ENCODE assay signal across 25 cellular contexts in genomic region chr10:10591682-10592412, GRCh38.
DNase-seq lines count a peak whose midpoint lies in the region; TF ChIP-seq lines count a peak whose summit lies in the region.
"Had no signal": no experiment of that assay in that cellular context is flagged by ENCODE, and none has a peak within 500 bp of the region (broad histone marks: within the 10 kb centered on the region; RNA-seq: fewer than 3 reads in every experiment).

No MANE protein-coding gene starts in this region.

- DNase-seq in NCI-H146 (lab: John Stamatoyannopoulos, UW) = peak; percentile 7
- DNase-seq in NCI-H146 treated with DMSO at 0.1 percent for 48 hours (lab: John Stamatoyannopoulos, UW; ENCODE audit: unreplicated experiment) = no peak
- no peak for DNase-seq in endodermal cell
- no peak for DNase-seq in mesenchymal stem cell
- DNase-seq in type B pancreatic cell (ENCODE audit: extremely low spot score, unreplicated experiment) = no peak
- no peak for DNase-seq in head of caudate nucleus
- no peak for DNase-seq in ascending aorta (ENCODE audit: low spot score in 2 of 2)
- DNase-seq in activated CD8-positive, alpha-beta memory T cell treated with anti-CD3 and anti-CD28 coated beads, Interleukin-2, amount 50 U/mL, for 4 hours = no peak
- DNase-seq: activated B cell treated with CpG ODN at 0.5 μM for 24 hours; activated CD8-positive, alpha-beta T cell treated with anti-CD3 and anti-CD28 coated beads for 36 hours; activated naive CD4-positive, alpha-beta T cell treated with anti-CD3 and anti-CD28 coated beads, Interleukin-2, amount 50 U/mL, for 16 hours; activated T-cell treated with anti-CD3 and anti-CD28 coated beads, Interleukin-2, amount 50 U/mL, for 24 hours; body of pancreas; COR-L47; foreskin melanocyte; GOT3; left lung; NCI-H1436 treated with DMSO at 0.1 percent for 48 hours; nucleus accumbens; SK-N-SH; stimulated activated naive B cell treated with anti-CD40 and anti-IgM and Interleukin-4, amounts not matched to agents 10 μg/mL and 1 μg/mL and 100 μg/mL, for 72 hours; upper lobe of left lung had no signal

- H3K4me2 ChIP-seq in mesenchymal stem cell (ENCODE audit: low read length, poor library complexity, severe bottlenecking) = no peak overlapping the region
- H3K4me2 ChIP-seq: SK-N-SH had no signal

- H2BK12ac ChIP-seq in mesenchymal stem cell (ENCODE audit: low read length in 2 of 2) = peak overlapping the region in 1 of 2 experiments; percentile 73

- H3K23ac ChIP-seq in mesenchymal stem cell (ENCODE audit: low read length in 2 of 2) = no peak overlapping the region

- H2BK5ac ChIP-seq in mesenchymal stem cell (ENCODE audit: low read depth, low read length, poor library complexity, severe bottlenecking) = no peak overlapping the region

- TF ChIP-seq CTCF in endodermal cell (conservative IDR thresholded peaks at IDR 0.05) (no peak), type B pancreatic cell (conservative IDR thresholded peaks at IDR 0.05) (no peak), ascending aorta (IDR thresholded peaks at IDR 0.05) (no peak)

- no peak overlapping the region for H3K4me3 Mint-ChIP-seq in endodermal cell
- peak overlapping the region; percentile 55 for H3K4me3 Mint-ChIP-seq in type B pancreatic cell
- H3K4me3 Mint-ChIP-seq: activated B cell treated with CpG ODN at 0.5 μM for 24 hours; activated CD8-positive, alpha-beta T cell treated with anti-CD3 and anti-CD28 coated beads for 36 hours; activated T-cell treated with anti-CD3 and anti-CD28 coated beads, Interleukin-2, amount 50 U/mL, for 24 hours; B cell; dendritic cell treated with granulocyte-macrophage colony-stimulating factor and Interleukin-4, amounts not matched to agents 40 ng/mL and 50 ng/mL, for 4 days; stimulated activated naive B cell treated with anti-CD40 and anti-IgM and Interleukin-4, amounts not matched to agents 10 μg/mL and 1 μg/mL and 100 μg/mL, for 72 hours had no signal

- H3K36me3 Mint-ChIP-seq in endodermal cell (ENCODE audit: low read depth) = no peaks in the 10 kb centered on the region
- no peaks in the 10 kb centered on the region for H3K36me3 Mint-ChIP-seq in type B pancreatic cell
- H3K36me3 Mint-ChIP-seq: stimulated activated naive B cell treated with anti-CD40 and anti-IgM and Interleukin-4, amounts not matched to agents 10 μg/mL and 1 μg/mL and 100 μg/mL, for 72 hours had no signal

- 79 to 80% methylated on average over 9 to 10 of the region's 10 CpGs for WGBS in endodermal cell (ENCODE audit: insufficient coverage in 1 of 2, insufficient read length in 1 of 2), 2 experiments
- 69% methylated on average over 8 of the region's 10 CpGs for WGBS in mesenchymal stem cell

- peak overlapping the region; percentile 18 for H3K27ac Mint-ChIP-seq in endodermal cell
- H3K27ac Mint-ChIP-seq in type B pancreatic cell = no peak overlapping the region
- H3K27ac Mint-ChIP-seq: activated B cell treated with CpG ODN at 0.5 μM for 24 hours; activated CD8-positive, alpha-beta T cell treated with anti-CD3 and anti-CD28 coated beads for 36 hours; activated T-cell treated with anti-CD3 and anti-CD28 coated beads, Interleukin-2, amount 50 U/mL, for 24 hours; B cell; dendritic cell treated with granulocyte-macrophage colony-stimulating factor and Interleukin-4, amounts not matched to agents 40 ng/mL and 50 ng/mL, for 4 days; stimulated activated naive B cell treated with anti-CD40 and anti-IgM and Interleukin-4, amounts not matched to agents 10 μg/mL and 1 μg/mL and 100 μg/mL, for 72 hours had no signal

- intact Hi-C loops in head of caudate nucleus (cut with DNase I) = no loop called here
- intact Hi-C loops in ascending aorta (cut with DNase I) = no loop called here

- H2AFZ ChIP-seq in mesenchymal stem cell (ENCODE audit: low read depth, low read length) = no peak overlapping the region

- H3K27ac ChIP-seq in endodermal cell (ENCODE audit: low read depth, low read length) (no peak overlapping the region), mesenchymal stem cell (ENCODE audit: low read length, poor library complexity, severe bottlenecking) (no peak overlapping the region), ascending aorta (no peak overlapping the region)
- H3K27ac ChIP-seq: 22Rv1, body of pancreas, left lung, upper lobe of left lung had no signal

- no peak overlapping the region for H2BK15ac ChIP-seq in mesenchymal stem cell (ENCODE audit: low read depth, poor library complexity, severe bottlenecking)

- H3K4me3 ChIP-seq in endodermal cell (ENCODE audit: low read length) (peak overlapping the region; percentile 20), mesenchymal stem cell (ENCODE audit: insufficient read depth in 1 of 2, low read depth in 1 of 2, low read length in 2 of 2) (no peak overlapping the region), ascending aorta (no peak overlapping the region)
- H3K4me3 ChIP-seq: body of pancreas, left lung, upper lobe of left lung had no signal

- H3K27me3 ChIP-seq in endodermal cell (ENCODE audit: control insufficient read depth, insufficient read depth, low read length, poor library complexity, severe bottlenecking) (peaks cover 5% of the 10 kb centered on the region), mesenchymal stem cell (ENCODE audit: control insufficient read depth in 1 of 2, insufficient read depth in 1 of 2, low read length in 2 of 2) (no peaks in the 10 kb centered on the region), ascending aorta (no peaks in the 10 kb centered on the region)
- H3K27me3 ChIP-seq: body of pancreas, left lung, upper lobe of left lung had no signal

- no peaks in the 10 kb centered on the region for H3K36me3 ChIP-seq in endodermal cell (ENCODE audit: control insufficient read depth, insufficient read depth, low read length)
- no peaks in the 10 kb centered on the region for H3K36me3 ChIP-seq in mesenchymal stem cell (ENCODE audit: control insufficient read depth in 1 of 2, insufficient read depth in 2 of 2, low read depth in 1 of 2, low read length in 2 of 2)
- no peaks in the 10 kb centered on the region for H3K36me3 ChIP-seq in ascending aorta
- H3K36me3 ChIP-seq: left lung, upper lobe of left lung had no signal

- no peak overlapping the region for H2AK5ac ChIP-seq in mesenchymal stem cell (ENCODE audit: low read length, severe bottlenecking)

- H2BK120ac ChIP-seq in mesenchymal stem cell (ENCODE audit: low read depth, low read length) = no peak overlapping the region

- H3K4me1 Mint-ChIP-seq in endodermal cell (peaks cover 26% of the 10 kb centered on the region), type B pancreatic cell (ENCODE audit: unreplicated experiment) (peaks cover 16% of the 10 kb centered on the region)
- H3K4me1 Mint-ChIP-seq: activated B cell treated with CpG ODN at 0.5 μM for 24 hours; B cell; stimulated activated naive B cell treated with anti-CD40 and anti-IgM and Interleukin-4, amounts not matched to agents 10 μg/mL and 1 μg/mL and 100 μg/mL, for 72 hours had no signal

- peak overlapping the region in 1 of 2 experiments; percentile 58 for H3K18ac ChIP-seq in mesenchymal stem cell (ENCODE audit: low read depth in 1 of 2, low read length in 2 of 2)

- no peaks in the 10 kb centered on the region for H3K79me1 ChIP-seq in mesenchymal stem cell (replicated peaks; ENCODE audit: low read length, poor library complexity, severe bottlenecking)

- no peak overlapping the region for H4K91ac ChIP-seq in mesenchymal stem cell (ENCODE audit: low read length)

- H3K9me3 ChIP-seq in endodermal cell (ENCODE audit: control insufficient read depth, low read length) (peaks cover 27% of the 10 kb centered on the region), mesenchymal stem cell (ENCODE audit: control insufficient read depth, low read length) (no peaks in the 10 kb centered on the region), ascending aorta (no peaks in the 10 kb centered on the region)
- H3K9me3 ChIP-seq: body of pancreas, left lung, SK-N-SH, upper lobe of left lung had no signal

- H3K9ac ChIP-seq in endodermal cell (ENCODE audit: extremely low read depth, low read length, poor library complexity, severe bottlenecking) (no peak overlapping the region), mesenchymal stem cell (ENCODE audit: low read length) (peak overlapping the region; percentile 55)
- H3K9ac ChIP-seq: SK-N-SH had no signal

- H3K27me3 Mint-ChIP-seq in endodermal cell (ENCODE audit: insufficient read depth) (peaks cover 22% of the 10 kb centered on the region), type B pancreatic cell (peaks cover 9% of the 10 kb centered on the region)
- H3K27me3 Mint-ChIP-seq: activated B cell treated with CpG ODN at 0.5 μM for 24 hours had no signal

- H3K4ac ChIP-seq in mesenchymal stem cell (ENCODE audit: low read depth in 1 of 2, low read length in 2 of 2) = no peak overlapping the region

- H3K9me3 Mint-ChIP-seq in endodermal cell (peaks cover 16% of the 10 kb centered on the region), type B pancreatic cell (no peaks in the 10 kb centered on the region)
- H3K9me3 Mint-ChIP-seq: activated B cell treated with CpG ODN at 0.5 μM for 24 hours; activated CD8-positive, alpha-beta T cell treated with anti-CD3 and anti-CD28 coated beads for 36 hours; activated T-cell treated with anti-CD3 and anti-CD28 coated beads, Interleukin-2, amount 50 U/mL, for 24 hours; stimulated activated naive B cell treated with anti-CD40 and anti-IgM and Interleukin-4, amounts not matched to agents 10 μg/mL and 1 μg/mL and 100 μg/mL, for 72 hours had no signal

- no peaks in the 10 kb centered on the region for H3K4me1 ChIP-seq in endodermal cell (ENCODE audit: control insufficient read depth, insufficient read depth, low read length)
- no peaks in the 10 kb centered on the region for H3K4me1 ChIP-seq in mesenchymal stem cell (ENCODE audit: control insufficient read depth, insufficient read depth, low read depth, low read length)
- H3K4me1 ChIP-seq in ascending aorta = peaks cover 0 to 10% of the 10 kb centered on the region in 2 donors
- H3K4me1 ChIP-seq: body of pancreas, left lung, upper lobe of left lung had no signal

- H3K14ac ChIP-seq in mesenchymal stem cell (ENCODE audit: low read length in 2 of 2) = no peak overlapping the region

- H4K8ac ChIP-seq in mesenchymal stem cell (ENCODE audit: low read length) = no peak overlapping the region
